ENCODE assay signal across 15 cellular contexts in the genomic region with DNA sequence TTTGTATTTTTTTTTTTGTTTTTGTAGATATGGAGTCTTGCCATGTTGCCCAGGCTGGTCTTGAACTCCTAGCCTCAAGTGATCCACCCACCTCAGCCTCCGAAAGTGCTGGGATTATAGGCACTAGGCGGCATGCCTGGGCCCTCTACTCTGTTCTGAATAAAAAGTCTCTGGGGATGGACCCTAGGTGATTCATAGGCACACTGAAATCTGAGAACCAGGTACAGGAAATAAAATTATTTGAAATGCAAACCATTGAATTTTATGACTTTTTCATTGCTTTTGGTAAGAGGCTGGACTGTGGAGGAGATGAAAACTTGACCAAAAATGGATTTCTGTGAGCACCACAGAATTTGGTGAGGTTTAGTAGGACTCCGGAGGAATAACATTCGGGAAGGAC.
"Had no signal": no experiment of that assay in that cellular context is flagged by ENCODE, and none has a peak within 500 bp of the region (broad histone marks: within the 10 kb centered on the region; RNA-seq: fewer than 3 reads in every experiment).

No MANE protein-coding gene starts in this region.

- H3K9me3 Mint-ChIP-seq: activated naive CD8-positive, alpha-beta T cell treated with anti-CD3 and anti-CD28 coated beads, Interleukin-2, amount 10 ng/mL, durations not matched to agents 7 days and 5 days; activated T-cell treated with anti-CD3 and anti-CD28 coated beads, Interleukin-2, amount 50 U/mL, for 24 hours had no signal

- H3K27ac Mint-ChIP-seq: activated naive CD8-positive, alpha-beta T cell treated with anti-CD3 and anti-CD28 coated beads, Interleukin-2, amount 10 ng/mL, durations not matched to agents 7 days and 5 days; activated T-cell treated with anti-CD3 and anti-CD28 coated beads, Interleukin-2, amount 50 U/mL, for 24 hours had no signal

- DNase-seq: activated CD4-positive, alpha-beta T cell treated with anti-CD3 and anti-CD28 coated beads, Interleukin-2, amount 50 U/mL, for 1 hour; activated effector memory CD4-positive, alpha-beta T cell treated with anti-CD3 and anti-CD28 coated beads, Interleukin-2, amount 50 U/mL, for 16 hours; activated naive CD8-positive, alpha-beta T cell treated with anti-CD3 and anti-CD28 coated beads, Interleukin-2, amount 10 ng/mL, durations not matched to agents 7 days and 5 days; activated T-cell treated with anti-CD3 and anti-CD28 coated beads, Interleukin-2, amount 50 U/mL, for 24 hours; colonic mucosa; foreskin melanocyte; head of caudate nucleus; islet precursor cell; left lung; right cardiac atrium; tibial artery had no signal

- H3K27me3 Mint-ChIP-seq: activated naive CD8-positive, alpha-beta T cell treated with anti-CD3 and anti-CD28 coated beads, Interleukin-2, amount 10 ng/mL, durations not matched to agents 7 days and 5 days; activated T-cell treated with anti-CD3 and anti-CD28 coated beads, Interleukin-2, amount 50 U/mL, for 24 hours had no signal

- H3K4me3 Mint-ChIP-seq: activated naive CD8-positive, alpha-beta T cell treated with anti-CD3 and anti-CD28 coated beads, Interleukin-2, amount 10 ng/mL, durations not matched to agents 7 days and 5 days; activated T-cell treated with anti-CD3 and anti-CD28 coated beads, Interleukin-2, amount 50 U/mL, for 24 hours had no signal

- ATAC-seq: left lung, right cardiac atrium had no signal

- H3K27me3 ChIP-seq: cardiac muscle cell, colonic mucosa, left lung, neutrophil, tibial artery, vagina had no signal

- H3K4me2 ChIP-seq: smooth muscle cell had no signal

- H3K27ac ChIP-seq: cardiac muscle cell, colonic mucosa, left lung, neutrophil, tibial artery, vagina had no signal

- H3K4me3 ChIP-seq: cardiac muscle cell, colonic mucosa, left lung, smooth muscle cell, tibial artery, vagina had no signal

- H3K4me1 ChIP-seq: colonic mucosa had no signal

- H3K36me3 ChIP-seq: cardiac muscle cell, colonic mucosa, left lung, neutrophil, tibial artery, vagina had no signal
